ENCODE assay signal across 8 cellular contexts in the genomic region with DNA sequence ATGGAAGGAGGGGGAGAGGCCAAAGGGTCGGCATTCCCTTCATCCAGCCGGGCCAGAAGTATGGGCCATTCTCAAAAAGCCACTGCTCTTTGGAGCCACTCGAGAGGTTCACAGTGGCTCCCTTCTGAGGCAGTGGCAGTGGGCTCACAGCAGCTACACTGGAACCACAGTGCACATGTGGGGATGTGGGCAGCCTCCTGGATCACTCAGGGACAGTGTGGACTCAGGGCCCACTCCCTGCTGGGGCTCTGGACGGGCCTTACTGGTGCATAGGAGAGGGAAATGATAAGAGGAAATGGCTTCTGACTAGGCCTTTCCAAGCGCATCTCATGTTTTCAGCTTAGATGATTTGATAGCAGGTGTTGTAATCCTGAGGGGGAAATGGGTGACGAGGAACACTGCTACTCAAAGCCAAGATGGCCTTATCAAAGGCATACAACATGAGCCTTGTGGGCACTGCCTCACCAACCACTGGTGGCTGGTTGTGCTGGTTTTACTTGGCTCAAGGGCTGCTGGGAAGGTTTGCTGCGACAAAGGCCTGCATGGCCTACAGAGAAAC. TPM values are rescaled to one million over a fixed set of nuclear protein-coding genes. Genes with fewer than 3 reads are reported as not detected.
A peak's percentile ranks its signal among the peaks of the same experiment; 100 is the strongest.
DNase-seq lines count a peak whose midpoint lies in the region; ATAC-seq and TF ChIP-seq lines count a peak whose summit lies in the region.

No MANE protein-coding gene starts in this region.

- no peaks in the 10 kb centered on the region for H3K9me3 ChIP-seq in upper lobe of right lung

- no peak for DNase-seq in activated naive CD8-positive, alpha-beta T cell treated with anti-CD3 and anti-CD28 coated beads for 36 hours
- DNase-seq in mesothelial cell of epicardium (ENCODE audit: low spot score in 2 of 2, unreplicated experiment in 2 of 2) (no peak), upper lobe of right lung (no peak), NCI-H1105 treated with DMSO at 0.1 percent for 48 hours (lab: John Stamatoyannopoulos, UW) (no peak), WTC11 (ENCODE audit: low spot score) (no peak)

- peak overlapping the region; percentile 38 for H3K4me3 ChIP-seq in upper lobe of right lung

- H3K27me3 Mint-ChIP-seq in activated naive CD8-positive, alpha-beta T cell = no peaks in the 10 kb centered on the region
- no peaks in the 10 kb centered on the region for H3K27me3 Mint-ChIP-seq in activated naive CD8-positive, alpha-beta T cell treated with anti-CD3 and anti-CD28 coated beads for 36 hours
- H3K27me3 Mint-ChIP-seq in activated T-helper 17 cell treated with anti-CD3 and anti-CD28 coated beads, Interleukin-2, amount 50 U/mL, for 72 hours = no peaks in the 10 kb centered on the region
- no peaks in the 10 kb centered on the region for H3K27me3 Mint-ChIP-seq in mesothelial cell of epicardium (ENCODE audit: low read depth)
- no peaks in the 10 kb centered on the region for H3K27me3 Mint-ChIP-seq in WTC11 (ENCODE audit: low read depth)

- H3K36me3 Mint-ChIP-seq in activated naive CD8-positive, alpha-beta T cell = peaks cover 16% of the 10 kb centered on the region
- H3K36me3 Mint-ChIP-seq in activated naive CD8-positive, alpha-beta T cell treated with anti-CD3 and anti-CD28 coated beads for 36 hours = peaks cover 28% of the 10 kb centered on the region
- H3K36me3 Mint-ChIP-seq in activated T-helper 17 cell treated with anti-CD3 and anti-CD28 coated beads, Interleukin-2, amount 50 U/mL, for 72 hours (ENCODE audit: low read depth) = peaks cover 45% of the 10 kb centered on the region
- H3K36me3 Mint-ChIP-seq in mesothelial cell of epicardium = peaks cover 29% of the 10 kb centered on the region
- H3K36me3 Mint-ChIP-seq in WTC11 = peaks cover 7% of the 10 kb centered on the region; the same call in 1 of the 2 replicates

- H3K27ac ChIP-seq in upper lobe of right lung = peak overlapping the region; percentile 20

- H3K9me3 Mint-ChIP-seq in activated naive CD8-positive, alpha-beta T cell (ENCODE audit: low read depth) = no peaks in the 10 kb centered on the region
- H3K9me3 Mint-ChIP-seq in activated naive CD8-positive, alpha-beta T cell treated with anti-CD3 and anti-CD28 coated beads for 36 hours = peaks cover 4% of the 10 kb centered on the region
- no peaks in the 10 kb centered on the region for H3K9me3 Mint-ChIP-seq in activated T-helper 17 cell treated with anti-CD3 and anti-CD28 coated beads, Interleukin-2, amount 50 U/mL, for 72 hours
- H3K9me3 Mint-ChIP-seq in mesothelial cell of epicardium (no peaks in the 10 kb centered on the region), WTC11 (no peaks in the 10 kb centered on the region; the same call in 1 of the 2 replicates)

- H3K4me3 Mint-ChIP-seq in activated naive CD8-positive, alpha-beta T cell = peak overlapping the region; percentile 57
- H3K4me3 Mint-ChIP-seq in activated naive CD8-positive, alpha-beta T cell treated with anti-CD3 and anti-CD28 coated beads for 36 hours = no peak overlapping the region
- peak overlapping the region; percentile 47 for H3K4me3 Mint-ChIP-seq in activated T-helper 17 cell treated with anti-CD3 and anti-CD28 coated beads, Interleukin-2, amount 50 U/mL, for 72 hours
- H3K4me3 Mint-ChIP-seq in mesothelial cell of epicardium = no peak overlapping the region
- no peak overlapping the region for H3K4me3 Mint-ChIP-seq in WTC11

- peaks cover 27% of the 10 kb centered on the region for H3K4me1 ChIP-seq in upper lobe of right lung

- CTCF ChIA-PET in WTC11 (lab: Charles Lee) = interaction anchor here (0.8 to 1.3 kb wide), 3 partner anchors 93 to 152 kb away, joined by 4 to 6 read pairs (median 6); no protein-coding TSS in a partner anchor

- H3K27ac Mint-ChIP-seq in activated naive CD8-positive, alpha-beta T cell = peak overlapping the region; percentile 61
- H3K27ac Mint-ChIP-seq in activated naive CD8-positive, alpha-beta T cell treated with anti-CD3 and anti-CD28 coated beads for 36 hours = no peak overlapping the region
- peak overlapping the region; percentile 81 for H3K27ac Mint-ChIP-seq in activated T-helper 17 cell treated with anti-CD3 and anti-CD28 coated beads, Interleukin-2, amount 50 U/mL, for 72 hours
- H3K27ac Mint-ChIP-seq in mesothelial cell of epicardium (peak overlapping the region; percentile 40), WTC11 (no peak overlapping the region)

- intact Hi-C loops in upper lobe of right lung (cut with DNase I) = no loop called here

- H3K4me1 Mint-ChIP-seq in activated naive CD8-positive, alpha-beta T cell (ENCODE audit: low read depth) = peaks cover 20% of the 10 kb centered on the region
- peaks cover 27% of the 10 kb centered on the region for H3K4me1 Mint-ChIP-seq in activated naive CD8-positive, alpha-beta T cell treated with anti-CD3 and anti-CD28 coated beads for 36 hours
- H3K4me1 Mint-ChIP-seq in activated T-helper 17 cell treated with anti-CD3 and anti-CD28 coated beads, Interleukin-2, amount 50 U/mL, for 72 hours = peaks cover 12% of the 10 kb centered on the region
- H3K4me1 Mint-ChIP-seq in mesothelial cell of epicardium (peaks cover 2% of the 10 kb centered on the region), WTC11 (peaks cover under 1% of the 10 kb centered on the region)

- H3K27me3 ChIP-seq in upper lobe of right lung = no peaks in the 10 kb centered on the region

- ATAC-seq in activated T-helper 17 cell treated with anti-CD3 and anti-CD28 coated beads, Interleukin-2, amount 50 U/mL, for 72 hours (replicated peaks) = no peak
- ATAC-seq in upper lobe of right lung (peak; percentile 26), HG02588 (IDR thresholded peaks at IDR 0.05; ENCODE audit: unreplicated experiment) (no peak), WTC11 (no peak)

- POLR2A ChIA-PET in WTC11 (lab: Charles Lee) = interaction anchor here (0.6 kb wide), 1 partner anchor 14 kb away, joined by 3 read pairs; no protein-coding TSS in a partner anchor

- TF ChIP-seq CTCF in mesothelial cell of epicardium (IDR thresholded peaks at IDR 0.05; ENCODE audit: unreplicated experiment) = no peak
- TF ChIP-seq CTCF in upper lobe of right lung (IDR thresholded peaks at IDR 0.05) = no peak
- no peak for TF ChIP-seq CTCF in WTC11 (IDR thresholded peaks at IDR 0.05)

- H3K36me3 ChIP-seq in upper lobe of right lung = no peaks in the 10 kb centered on the region

TF ChIP-seq in WTC11, 78 proteins besides CTCF, POLR2A, EP300 and RAD21 (continues in another document):
- TF ChIP-seq IRF2 (CRISPR knock-in tag; IDR thresholded peaks at IDR 0.05; ENCODE audit: borderline replicate concordance, low read depth) = no peak
- TF ChIP-seq EMX1 (CRISPR knock-in tag; IDR thresholded peaks at IDR 0.05) = no peak
- TF ChIP-seq, protein P1, sequence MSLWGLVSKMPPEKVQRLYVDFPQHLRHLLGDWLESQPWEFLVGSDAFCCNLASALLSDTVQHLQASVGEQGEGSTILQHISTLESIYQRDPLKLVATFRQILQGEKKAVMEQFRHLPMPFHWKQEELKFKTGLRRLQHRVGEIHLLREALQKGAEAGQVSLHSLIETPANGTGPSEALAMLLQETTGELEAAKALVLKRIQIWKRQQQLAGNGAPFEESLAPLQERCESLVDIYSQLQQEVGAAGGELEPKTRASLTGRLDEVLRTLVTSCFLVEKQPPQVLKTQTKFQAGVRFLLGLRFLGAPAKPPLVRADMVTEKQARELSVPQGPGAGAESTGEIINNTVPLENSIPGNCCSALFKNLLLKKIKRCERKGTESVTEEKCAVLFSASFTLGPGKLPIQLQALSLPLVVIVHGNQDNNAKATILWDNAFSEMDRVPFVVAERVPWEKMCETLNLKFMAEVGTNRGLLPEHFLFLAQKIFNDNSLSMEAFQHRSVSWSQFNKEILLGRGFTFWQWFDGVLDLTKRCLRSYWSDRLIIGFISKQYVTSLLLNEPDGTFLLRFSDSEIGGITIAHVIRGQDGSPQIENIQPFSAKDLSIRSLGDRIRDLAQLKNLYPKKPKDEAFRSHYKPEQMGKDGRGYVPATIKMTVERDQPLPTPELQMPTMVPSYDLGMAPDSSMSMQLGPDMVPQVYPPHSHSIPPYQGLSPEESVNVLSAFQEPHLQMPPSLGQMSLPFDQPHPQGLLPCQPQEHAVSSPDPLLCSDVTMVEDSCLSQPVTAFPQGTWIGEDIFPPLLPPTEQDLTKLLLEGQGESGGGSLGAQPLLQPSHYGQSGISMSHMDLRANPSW (CRISPR knock-in tag; conservative IDR thresholded peaks at IDR 0.05; ENCODE audit: low read depth) = no peak
- no peak for TF ChIP-seq E2F5 (CRISPR knock-in tag; IDR thresholded peaks at IDR 0.05)
- TF ChIP-seq, protein P2, sequence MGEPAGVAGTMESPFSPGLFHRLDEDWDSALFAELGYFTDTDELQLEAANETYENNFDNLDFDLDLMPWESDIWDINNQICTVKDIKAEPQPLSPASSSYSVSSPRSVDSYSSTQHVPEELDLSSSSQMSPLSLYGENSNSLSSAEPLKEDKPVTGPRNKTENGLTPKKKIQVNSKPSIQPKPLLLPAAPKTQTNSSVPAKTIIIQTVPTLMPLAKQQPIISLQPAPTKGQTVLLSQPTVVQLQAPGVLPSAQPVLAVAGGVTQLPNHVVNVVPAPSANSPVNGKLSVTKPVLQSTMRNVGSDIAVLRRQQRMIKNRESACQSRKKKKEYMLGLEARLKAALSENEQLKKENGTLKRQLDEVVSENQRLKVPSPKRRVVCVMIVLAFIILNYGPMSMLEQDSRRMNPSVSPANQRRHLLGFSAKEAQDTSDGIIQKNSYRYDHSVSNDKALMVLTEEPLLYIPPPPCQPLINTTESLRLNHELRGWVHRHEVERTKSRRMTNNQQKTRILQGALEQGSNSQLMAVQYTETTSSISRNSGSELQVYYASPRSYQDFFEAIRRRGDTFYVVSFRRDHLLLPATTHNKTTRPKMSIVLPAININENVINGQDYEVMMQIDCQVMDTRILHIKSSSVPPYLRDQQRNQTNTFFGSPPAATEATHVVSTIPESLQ (CRISPR knock-in tag; IDR thresholded peaks at IDR 0.05) = no peak
- no peak for TF ChIP-seq ZNF121 (CRISPR knock-in tag; IDR thresholded peaks at IDR 0.05)
- TF ChIP-seq SP1 (CRISPR knock-in tag; conservative IDR thresholded peaks at IDR 0.05) = no peak
- no peak for TF ChIP-seq ETV6 (CRISPR knock-in tag; IDR thresholded peaks at IDR 0.05)
- TF ChIP-seq CBFB (CRISPR knock-in tag; IDR thresholded peaks at IDR 0.05; ENCODE audit: low read depth) = no peak
- no peak for TF ChIP-seq ZNF396 (CRISPR knock-in tag; IDR thresholded peaks at IDR 0.05; ENCODE audit: borderline replicate concordance)

RNA-seq across cellular contexts. Expression of gene PANK2, which starts 44.0 kb away (rescaled TPM):
- 10 to 100 TPM; 50.0 to 50.7 TPM for total RNA-seq in activated naive CD8-positive, alpha-beta T cell treated with anti-CD3 and anti-CD28 coated beads for 36 hours
- total RNA-seq in activated T-helper 17 cell treated with anti-CD3 and anti-CD28 coated beads, Interleukin-2, amount 50 U/mL, for 72 hours = 10 to 100 TPM; 61.1 to 64.3 TPM
- 48.3 to 52.5 TPM (median 48.7 TPM) in 3 replicates for total RNA-seq in mesothelial cell of epicardium
- total RNA-seq in upper lobe of right lung = 37.6 TPM
- 60.3 to 63.7 TPM (median 62.7 TPM) in 3 replicates for total RNA-seq in WTC11 (2021)

Comparison
In these comparisons a context has a peak if more than half of its experiments do, and no peak if none do; other contexts are left out.
1. H3K27ac Mint-ChIP-seq: peak in activated naive CD8-positive, alpha-beta T cell (single experiment), activated T-helper 17 cell treated with anti-CD3 and anti-CD28 coated beads, Interleukin-2, amount 50 U/mL, for 72 hours (single experiment) and mesothelial cell of epicardium (single experiment); none in activated naive CD8-positive, alpha-beta T cell treated with anti-CD3 and anti-CD28 coated beads for 36 hours (single experiment) and WTC11 (single experiment).
2. H3K4me3 Mint-ChIP-seq: peak in activated naive CD8-positive, alpha-beta T cell (single experiment) and activated T-helper 17 cell treated with anti-CD3 and anti-CD28 coated beads, Interleukin-2, amount 50 U/mL, for 72 hours (single experiment); none in activated naive CD8-positive, alpha-beta T cell treated with anti-CD3 and anti-CD28 coated beads for 36 hours (single experiment), mesothelial cell of epicardium (single experiment) and WTC11 (single experiment).